In genomic region chr19:680287-681028, GRCh38 we compare ENCODE assay signal across 1 cellular context.
TF ChIP-seq lines count a peak whose summit lies in the region.

No MANE protein-coding gene starts in this region.

TF ChIP-seq in K562, 482 proteins besides CTCF, POLR2A, EP300 and RAD21 (continued from another document):
- TF ChIP-seq VEZF1 (CRISPR knock-in tag; IDR thresholded peaks at IDR 0.05) (peak; percentile 97), E2F1 (CRISPR knock-in tag; IDR thresholded peaks at IDR 0.05) (peak; percentile 77; the same call in 1 of the 2 replicates), ZNF134 (CRISPR knock-in tag; conservative IDR thresholded peaks at IDR 0.05) (no peak), RBM14 (IDR thresholded peaks at IDR 0.05; ENCODE audit: borderline replicate concordance, insufficient read depth, low read depth, low read length) (no peak), TCFL5 (CRISPR knock-in tag; conservative IDR thresholded peaks at IDR 0.05) (no peak), ZNF655 (CRISPR knock-in tag; IDR thresholded peaks at IDR 0.05) (no peak), HDAC2 (IDR thresholded peaks at IDR 0.05) (peak; percentile 90), SMAD2 (IDR thresholded peaks at IDR 0.05; ENCODE audit: low read depth, low read length) (no peak), ESRRA (IDR thresholded peaks at IDR 0.05; ENCODE audit: borderline replicate concordance, low read depth) (peak; percentile 61; the same call in 1 of the 2 replicates), ZNF511 (CRISPR knock-in tag; IDR thresholded peaks at IDR 0.05) (no peak; the same call in 1 of the 2 replicates), ZNF280A (IDR thresholded peaks at IDR 0.05; ENCODE audit: low read depth, partially characterized antibody) (no peak), HMGXB4 (CRISPR knock-in tag; IDR thresholded peaks at IDR 0.05) (peak; percentile 91; the same call in 1 of the 2 replicates), USF1 (CRISPR knock-in tag; IDR thresholded peaks at IDR 0.05) (peak; percentile 88), CXXC5 (CRISPR knock-in tag; IDR thresholded peaks at IDR 0.05) (peak; percentile 88), ZNF512 (tag; IDR thresholded peaks at IDR 0.05) (no peak), TAF1 (IDR thresholded peaks at IDR 0.05; ENCODE audit: control insufficient read depth, extremely low read depth, insufficient read depth, low read length, severe bottlenecking) (peak; percentile 78), E2F4 (CRISPR knock-in tag; IDR thresholded peaks at IDR 0.05; ENCODE audit: low read depth) (no peak), ZNF140 (CRISPR knock-in tag; IDR thresholded peaks at IDR 0.05) (no peak), ATF7 (IDR thresholded peaks at IDR 0.05) (peak; percentile 69; the same call in 1 of the 2 replicates), RREB1 (CRISPR knock-in tag; IDR thresholded peaks at IDR 0.05) (peak; percentile 44; the same call in 1 of the 2 replicates)
